Comparison of ENCODE assay signal across 10 cellular contexts in genomic region chr1:198597690-198598430, GRCh38. TPM values are rescaled to one million over a fixed set of nuclear protein-coding genes. Genes with fewer than 3 reads are reported as not detected.
DNase-seq lines count a peak whose midpoint lies in the region; ATAC-seq and TF ChIP-seq lines count a peak whose summit lies in the region.
"Had no signal": no experiment of that assay in that cellular context is flagged by ENCODE, and none has a peak within 500 bp of the region (broad histone marks: within the 10 kb centered on the region; RNA-seq: fewer than 3 reads in every experiment).

No MANE protein-coding gene starts in this region.

- no peaks in the 10 kb centered on the region for H3K27me3 ChIP-seq in colonic mucosa

- H3K27me3 Mint-ChIP-seq in Calu3 (ENCODE audit: unreplicated experiment) = no peaks in the 10 kb centered on the region

- CTCF ChIA-PET in Calu3 (lab: Charles Lee) = no interaction called here
- CTCF ChIA-PET in GM10248 (lab: Yijun Ruan, JAX) = interaction anchor here (1.0 to 2.3 kb wide), 6 partner anchors 8 to 101 kb away, joined by 3 to 10 read pairs (median 4); no protein-coding TSS in a partner anchor

- H3K4me3 Mint-ChIP-seq in Calu3 (ENCODE audit: low read depth, unreplicated experiment) = no peak overlapping the region

- ATAC-seq in GM19452 (IDR thresholded peaks at IDR 0.05; ENCODE audit: unreplicated experiment) (peak; percentile 37), HG03442 (IDR thresholded peaks at IDR 0.05; ENCODE audit: unreplicated experiment) (peak; percentile 31)

- peaks cover 7% of the 10 kb centered on the region for H3K36me3 Mint-ChIP-seq in Calu3 (ENCODE audit: insufficient read depth, unreplicated experiment)

- no peak overlapping the region for H3K9ac ChIP-seq in colonic mucosa (ENCODE audit: low read depth in 2 of 2, low read length in 2 of 2)

- H3K36me3 ChIP-seq in colonic mucosa = no peaks in the 10 kb centered on the region

- H3K4me1 Mint-ChIP-seq in Calu3 (ENCODE audit: low read depth, unreplicated experiment) = peaks cover 23% of the 10 kb centered on the region

- POLR2A ChIA-PET in GM10248 (lab: Yijun Ruan, JAX) = interaction anchor here (1.5 to 1.7 kb wide), 2 partner anchors 22 to 24 kb away, joined by 3 to 6 read pairs; no protein-coding TSS in a partner anchor

- H3K4me3 ChIP-seq in GM12864 (ENCODE audit: low read depth, low read length) = peak overlapping the region; percentile 54
- no peak overlapping the region for H3K4me3 ChIP-seq in colonic mucosa

- intact Hi-C loops in Calu3 (cut with micrococcal nuclease; ENCODE audit: unreplicated experiment) = no loop called here
- intact Hi-C loops in colonic mucosa (cut with DNase I) = no loop called here

- H3K9me3 Mint-ChIP-seq in Calu3 (ENCODE audit: low read depth, unreplicated experiment) = peaks cover 7% of the 10 kb centered on the region

- H3K27ac ChIP-seq in colonic mucosa = no peak overlapping the region

- no peaks in the 10 kb centered on the region for H3K4me1 ChIP-seq in colonic mucosa

- DNase-seq in GM12864 (ENCODE audit: low read depth) (no peak), germinal center (ENCODE audit: low spot score) (peak; percentile 31), Calu3 (no peak), colonic mucosa (no peak), GM10248 (ENCODE audit: extremely low spot score) (no peak), SHP77 treated with DMSO at 0.1 percent for 48 hours (lab: John Stamatoyannopoulos, UW) (no peak)
- DNase-seq: NCI-H1436 treated with DMSO at 0.1 percent for 48 hours, SIG-M5 had no signal

- TF ChIP-seq CTCF in GM12864 (IDR thresholded peaks at IDR 0.05; ENCODE audit: low read depth, low read length, missing control alignments) (no peak), Calu3 (IDR thresholded peaks at IDR 0.05; ENCODE audit: unreplicated experiment) (no peak), colonic mucosa (IDR thresholded peaks at IDR 0.05) (no peak), GM10248 (IDR thresholded peaks at IDR 0.05; ENCODE audit: control extremely low read depth, extremely low read depth, low read depth, missing control alignments) (no peak)

- H3K9me3 ChIP-seq in colonic mucosa = no peaks in the 10 kb centered on the region

- H3K27ac Mint-ChIP-seq in Calu3 (ENCODE audit: unreplicated experiment) = no peak overlapping the region

- no TSS peak for BruUV-seq in Calu3 (replicated peaks; lab: Mats Ljungman, UMichigan)

RNA-seq across cellular contexts. Expression of gene PTPRC, which starts 41.0 kb away (rescaled TPM):
- total RNA-seq in Calu3 (2022) (not detected in 2 replicates), colonic mucosa (10 to 100 TPM; 11.2 to 18.7 TPM)

RNA-seq across cellular contexts. Expression of gene ATP6V1G3, which starts 57.4 kb away (rescaled TPM):
- total RNA-seq in Calu3 (2022) (not detected in 2 replicates), colonic mucosa (not detected)

Comparison
In these comparisons a context has a peak if more than half of its experiments do, and no peak if none do; other contexts are left out.
1. RNA of gene PTPRC, which starts 41.0 kb away (total RNA-seq): 11.2 to 18.7 TPM in colonic mucosa; not detected in Calu3; every median in the first group is over 10 times any median in the second.